Comparison of ENCODE assay signal across 18 cellular contexts in genomic region chr5:143244990-143245389, GRCh38.
DNase-seq lines count a peak whose midpoint lies in the region; TF ChIP-seq lines count a peak whose summit lies in the region.
"Had no signal": no experiment of that assay in that cellular context is flagged by ENCODE, and none has a peak within 500 bp of the region (broad histone marks: within the 10 kb centered on the region; RNA-seq: fewer than 3 reads in every experiment).

No MANE protein-coding gene starts in this region.

- TF ChIP-seq CTCF in chondrocyte (IDR thresholded peaks at IDR 0.05) = no peak
- TF ChIP-seq CTCF in osteocyte (IDR thresholded peaks at IDR 0.05) = no peak

- H3K4me3 Mint-ChIP-seq in chondrocyte (ENCODE audit: unreplicated experiment) (peak overlapping the region; percentile 56), osteocyte (ENCODE audit: unreplicated experiment) (peak overlapping the region; percentile 58)
- H3K4me3 Mint-ChIP-seq in CD4-positive, alpha-beta memory T cell = no peak overlapping the region
- H3K4me3 Mint-ChIP-seq: activated CD4-positive, alpha-beta T cell treated with anti-CD3 and anti-CD28 coated beads, Interleukin-2, amount 10 ng/mL, durations not matched to agents 7 days and 5 days; effector memory CD8-positive, alpha-beta T cell; T-cell had no signal

- H3K9me3 Mint-ChIP-seq in chondrocyte (ENCODE audit: low read depth) (no peaks in the 10 kb centered on the region), osteocyte (ENCODE audit: unreplicated experiment) (no peaks in the 10 kb centered on the region)
- H3K9me3 Mint-ChIP-seq in CD4-positive, alpha-beta memory T cell = peaks cover 0 to 4% (median 0%) of the 10 kb centered on the region in 8 donors

- CTCF ChIA-PET in CD4-positive, alpha-beta memory T cell (lab: Charles Lee; ENCODE audit: partially characterized antibody) = no interaction called here

- H3K36me3 ChIP-seq in ACC112 (ENCODE audit: insufficient read depth, low read length) = no peaks in the 10 kb centered on the region
- no peaks in the 10 kb centered on the region for H3K36me3 ChIP-seq in CD4-positive, alpha-beta memory T cell (ENCODE audit: insufficient read depth, low read length)
- H3K36me3 ChIP-seq: neutrophil had no signal

- no peaks in the 10 kb centered on the region for H3K27me3 ChIP-seq in ACC112 (ENCODE audit: insufficient read depth, low read length)
- H3K27me3 ChIP-seq in CD4-positive, alpha-beta memory T cell (ENCODE audit: insufficient read depth, low read length) = no peaks in the 10 kb centered on the region
- H3K27me3 ChIP-seq: body of pancreas, neutrophil had no signal

- H3K27me3 Mint-ChIP-seq in chondrocyte (ENCODE audit: low read depth) (no peaks in the 10 kb centered on the region), osteocyte (ENCODE audit: unreplicated experiment) (no peaks in the 10 kb centered on the region)
- H3K27me3 Mint-ChIP-seq in CD4-positive, alpha-beta memory T cell = peaks cover 0 to 2% of the 10 kb centered on the region in 2 donors
- H3K27me3 Mint-ChIP-seq: activated CD4-positive, alpha-beta T cell treated with anti-CD3 and anti-CD28 coated beads, Interleukin-2, amount 10 ng/mL, durations not matched to agents 7 days and 5 days; effector memory CD8-positive, alpha-beta T cell; T-cell had no signal

- peak overlapping the region; percentile 98 for H3K27ac ChIP-seq in ACC112 (ENCODE audit: low read depth, low read length)
- no peak overlapping the region for H3K27ac ChIP-seq in CD4-positive, alpha-beta memory T cell (ENCODE audit: low read depth, low read length)
- H3K27ac ChIP-seq: neutrophil had no signal

- no peaks in the 10 kb centered on the region for H3K9me3 ChIP-seq in CD4-positive, alpha-beta memory T cell (ENCODE audit: control insufficient read depth in 1 of 2, low read length in 2 of 2)
- H3K9me3 ChIP-seq: body of pancreas, neutrophil had no signal

- POLR2A ChIA-PET in CD4-positive, alpha-beta memory T cell (lab: Charles Lee; ENCODE audit: partially characterized antibody) = no interaction called here

- H3K4me3 ChIP-seq in ACC112 (ENCODE audit: low read depth, low read length) = peak overlapping the region; percentile 66
- H3K4me3 ChIP-seq in CD4-positive, alpha-beta memory T cell (ENCODE audit: low read length in 2 of 2) = no peak overlapping the region
- H3K4me3 ChIP-seq: body of pancreas, GM12878 had no signal

- H2AFZ ChIP-seq in ACC112 (ENCODE audit: low read length, unreplicated experiment) = peak overlapping the region; percentile 77

- H3K27ac Mint-ChIP-seq in chondrocyte (ENCODE audit: unreplicated experiment) (peak overlapping the region; percentile 95), osteocyte (ENCODE audit: unreplicated experiment) (peak overlapping the region; percentile 96)
- no peak overlapping the region for H3K27ac Mint-ChIP-seq in CD4-positive, alpha-beta memory T cell
- H3K27ac Mint-ChIP-seq: activated CD4-positive, alpha-beta T cell treated with anti-CD3 and anti-CD28 coated beads, Interleukin-2, amount 10 ng/mL, durations not matched to agents 7 days and 5 days; T-cell had no signal

- H3K4me1 Mint-ChIP-seq in chondrocyte (ENCODE audit: low read depth) (peaks cover 61% of the 10 kb centered on the region), osteocyte (ENCODE audit: unreplicated experiment) (peaks cover 61% of the 10 kb centered on the region)
- H3K4me1 Mint-ChIP-seq in CD4-positive, alpha-beta memory T cell = no peaks in the 10 kb centered on the region
- H3K4me1 Mint-ChIP-seq: activated CD4-positive, alpha-beta T cell treated with anti-CD3 and anti-CD28 coated beads, Interleukin-2, amount 10 ng/mL, durations not matched to agents 7 days and 5 days; T-cell had no signal

- peaks cover 68% of the 10 kb centered on the region for H3K4me1 ChIP-seq in ACC112 (ENCODE audit: control insufficient read depth, insufficient read depth, low read length, unreplicated experiment)
- no peaks in the 10 kb centered on the region for H3K4me1 ChIP-seq in CD4-positive, alpha-beta memory T cell (ENCODE audit: insufficient read depth, low read length)
- H3K4me1 ChIP-seq: body of pancreas had no signal

- DNase-seq in LHCN-M2 (ENCODE audit: low read depth) = peak; percentile 72
- no peak for DNase-seq in chondrocyte (ENCODE audit: low spot score)
- no peak for DNase-seq in osteocyte (ENCODE audit: extremely low spot score, unreplicated experiment)
- DNase-seq in activated CD4-positive, alpha-beta T cell treated with anti-CD3 and anti-CD28 coated beads for 48 hours = no peak
- no peak for DNase-seq in RKO (ENCODE audit: low spot score)
- no peak for DNase-seq in CD4-positive, alpha-beta memory T cell
- DNase-seq in activated CD4-positive, alpha-beta T cell treated with anti-CD3 and anti-CD28 coated beads, Interleukin-2, amount 50 U/mL, for 1 hour = no peak
- DNase-seq: activated CD4-positive, alpha-beta T cell treated with anti-CD3 and anti-CD28 coated beads, Interleukin-2, amount 10 ng/mL, durations not matched to agents 7 days and 5 days; body of pancreas; DMS153; effector memory CD8-positive, alpha-beta T cell; hippocampal formation; NCI-H2107; NK-92 treated with Interleukin-12 subunit alpha and Interleukin-12 subunit beta, amount 100 ng/mL, for 24 hours; T-cell had no signal

- intact Hi-C loops in CD4-positive, alpha-beta memory T cell (cut with micrococcal nuclease) = no loop called here

- H3K79me2 ChIP-seq in ACC112 (ENCODE audit: control insufficient read depth, insufficient read depth, low read length, unreplicated experiment) = peaks cover 5% of the 10 kb centered on the region

- H3K36me3 Mint-ChIP-seq in chondrocyte (ENCODE audit: low read depth) = no peaks in the 10 kb centered on the region
- no peaks in the 10 kb centered on the region for H3K36me3 Mint-ChIP-seq in osteocyte (ENCODE audit: unreplicated experiment)
- H3K36me3 Mint-ChIP-seq in CD4-positive, alpha-beta memory T cell = no peaks in the 10 kb centered on the region
- H3K36me3 Mint-ChIP-seq: T-cell had no signal

Comparison
In these comparisons a context has a peak if more than half of its experiments do, and no peak if none do; other contexts are left out.
1. H3K27ac Mint-ChIP-seq: peak in chondrocyte (single experiment) and osteocyte (single experiment); none in CD4-positive, alpha-beta memory T cell (0 of 7).
2. H3K4me3 Mint-ChIP-seq: peak in chondrocyte (single experiment) and osteocyte (single experiment); none in CD4-positive, alpha-beta memory T cell (0 of 8).